ENCODE assay signal across 1 cellular context in genomic region chr9:5846501-5846921, GRCh38.
A peak's percentile ranks its signal among the peaks of the same experiment; 100 is the strongest.
TF ChIP-seq lines count a peak whose summit lies in the region.

No MANE protein-coding gene starts in this region.

TF ChIP-seq in HepG2, 621 proteins besides CTCF, POLR2A, EP300 and RAD21:
- peak; percentile 67; the same call in 1 of the 2 replicates for TF ChIP-seq CEBPB (IDR thresholded peaks at IDR 0.05; ENCODE audit: borderline replicate concordance, low read depth, low read length)
- TF ChIP-seq SMAD3 (CRISPR knock-in tag; IDR thresholded peaks at IDR 0.05): no peak
